In the genomic region with DNA sequence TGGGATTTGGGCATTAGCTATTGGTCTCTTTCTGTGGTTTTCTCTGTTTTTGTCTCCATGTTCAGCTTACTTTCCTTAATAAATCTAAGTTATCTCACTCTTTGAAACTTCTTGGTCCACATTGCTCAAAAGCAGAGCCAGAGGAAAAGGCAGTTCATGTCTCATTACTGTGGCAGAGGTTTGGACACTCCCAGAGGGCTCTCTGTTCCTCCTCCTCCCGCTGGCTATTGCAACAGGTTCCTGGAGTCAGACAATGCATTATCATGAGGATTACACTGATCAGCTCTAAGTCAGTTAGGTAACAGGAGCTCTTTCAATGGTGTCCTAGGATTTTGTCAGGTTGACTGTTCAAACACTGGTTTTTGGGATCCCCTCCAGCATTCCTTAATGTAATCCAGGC, we compare ENCODE assay signal across 13 cellular contexts.
DNase-seq lines count a peak whose midpoint lies in the region; ATAC-seq and TF ChIP-seq lines count a peak whose summit lies in the region.
"Had no signal": no experiment of that assay in that cellular context is flagged by ENCODE, and none has a peak within 500 bp of the region (broad histone marks: within the 10 kb centered on the region; RNA-seq: fewer than 3 reads in every experiment).

No MANE protein-coding gene starts in this region.

- peaks cover 13% of the 10 kb centered on the region for H3K4me1 ChIP-seq in mucosa of descending colon (ENCODE audit: low read depth)
- peaks cover 12% of the 10 kb centered on the region for H3K4me1 ChIP-seq in suprapubic skin

- POLR2A ChIA-PET in GM10248 (lab: Yijun Ruan, JAX): no interaction called here

- H3K36me3 ChIP-seq in mucosa of descending colon (ENCODE audit: low read depth) (no peaks in the 10 kb centered on the region), suprapubic skin (no peaks in the 10 kb centered on the region)
- H3K36me3 ChIP-seq: MG63, neutrophil had no signal

- H3K9me3 ChIP-seq in mucosa of descending colon (no peaks in the 10 kb centered on the region), suprapubic skin (no peaks in the 10 kb centered on the region)
- H3K9me3 ChIP-seq: MG63, neutrophil had no signal

- TF ChIP-seq CTCF in AG09309 (IDR thresholded peaks at IDR 0.05; ENCODE audit: control insufficient read depth, insufficient read depth, low read depth, low read length, missing control alignments) (no peak), epithelial cell of esophagus (IDR thresholded peaks at IDR 0.05; ENCODE audit: insufficient read depth, low read depth, low read length, missing control alignments) (no peak), mucosa of descending colon (IDR thresholded peaks at IDR 0.05) (no peak), GM10248 (IDR thresholded peaks at IDR 0.05; ENCODE audit: control extremely low read depth, extremely low read depth, low read depth, missing control alignments) (no peak), suprapubic skin (IDR thresholded peaks at IDR 0.05) (no peak)

- intact Hi-C loops in mucosa of descending colon (cut with DNase I, micrococcal nuclease): loop anchor here in 1 of 2 donors (5.0 kb wide), 3 partner anchors 208 to 583 kb away; a partner anchor contains a TSS

- DNase-seq in AG09309 (ENCODE audit: low read depth) (peak; percentile 44), NOMO-1 (lab: John Stamatoyannopoulos, UW; ENCODE audit: unreplicated experiment in 2 of 2) (peak; percentile 10 to 61), epithelial cell of esophagus (ENCODE audit: low read depth) (peak; percentile 85), mucosa of descending colon (peak in 1 of 3 donors; percentile 49), NCI-H1694 treated with DMSO at 0.1 percent for 48 hours (lab: John Stamatoyannopoulos, UW) (no peak), GM10248 (ENCODE audit: extremely low spot score) (no peak), suprapubic skin (ENCODE audit: low spot score in 2 of 2) (no peak)
- DNase-seq in activated CD4-positive, CD25-positive, alpha-beta regulatory T cell (lab: John Stamatoyannopoulos, UW): no peak
- DNase-seq: CD4-positive, alpha-beta T cell; foreskin melanocyte; MG63; T-cell had no signal

- H3K27me3 ChIP-seq in suprapubic skin: no peaks in the 10 kb centered on the region
- H3K27me3 ChIP-seq: MG63, neutrophil had no signal

- peak; percentile 66 for ATAC-seq in mucosa of descending colon
- ATAC-seq: T-cell had no signal

- WGBS in suprapubic skin: 18% methylated on average over 1 of the region's 1 CpG

- H3K4me3 ChIP-seq in AG09309 (ENCODE audit: control insufficient read depth, low read depth, low read length) (no peak overlapping the region), epithelial cell of esophagus (ENCODE audit: low read length) (no peak overlapping the region), mucosa of descending colon (no peak overlapping the region), suprapubic skin (no peak overlapping the region)
- H3K4me3 ChIP-seq: MG63 had no signal

- H3K27ac ChIP-seq in suprapubic skin: no peak overlapping the region
- H3K27ac ChIP-seq: neutrophil had no signal

- no peak for TF ChIP-seq EP300 in suprapubic skin (IDR thresholded peaks at IDR 0.05)

- TF ChIP-seq POLR2A in suprapubic skin (IDR thresholded peaks at IDR 0.05): no peak

- CTCF ChIA-PET in GM10248 (lab: Yijun Ruan, JAX): no interaction called here

Comparison
In these comparisons a context has a peak if more than half of its experiments do, and no peak if none do; other contexts are left out.
1. DNase-seq: peak in AG09309 (single experiment), NOMO-1 (2 of 2) and epithelial cell of esophagus (single experiment); none in activated CD4-positive, CD25-positive, alpha-beta regulatory T cell (0 of 4), NCI-H1694 treated with DMSO at 0.1 percent for 48 hours (single experiment), GM10248 (single experiment) and suprapubic skin (0 of 2).